ENCODE assay signal across 8 cellular contexts in the genomic region with DNA sequence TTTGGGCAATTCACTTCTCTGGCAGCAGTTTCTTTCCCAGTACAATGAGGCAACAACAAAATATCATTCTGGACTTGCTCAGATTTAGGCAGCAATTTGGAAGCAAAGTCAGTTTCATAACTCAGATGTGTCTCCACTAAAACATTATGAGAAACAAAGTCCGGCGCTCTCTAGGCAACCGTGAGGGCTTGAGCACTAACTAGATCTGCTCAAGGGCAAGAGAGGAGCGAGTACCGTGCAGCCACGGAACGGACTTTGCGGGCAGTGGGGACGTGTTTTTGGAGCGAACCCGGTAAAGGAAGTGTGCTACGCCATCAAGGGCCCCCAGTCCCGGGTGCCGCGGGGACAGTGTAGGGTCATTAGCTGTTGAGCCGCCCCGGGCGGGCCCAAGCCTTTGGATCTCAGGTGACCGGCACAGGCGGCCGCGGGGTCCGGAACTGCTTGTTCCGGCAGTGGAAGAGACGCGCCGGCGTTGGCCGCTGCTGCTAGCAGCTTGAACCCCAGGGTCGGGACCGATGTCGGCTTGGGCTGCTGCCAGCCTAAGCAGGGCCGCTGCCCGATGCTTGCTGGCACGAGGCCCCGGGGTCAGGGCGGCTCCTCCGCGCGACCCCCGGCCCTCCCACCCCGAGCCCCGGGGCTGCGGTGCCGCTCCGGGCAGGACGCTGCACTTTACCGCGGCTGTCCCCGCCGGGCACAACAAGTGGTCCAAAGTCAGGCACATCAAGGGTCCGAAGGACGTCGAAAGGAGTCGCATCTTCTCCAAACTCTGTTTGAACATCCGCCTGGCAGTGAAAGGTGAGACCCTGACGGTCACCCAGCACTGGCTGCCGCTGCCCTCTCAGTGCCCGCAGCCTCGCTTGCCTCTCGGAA. TPM values are rescaled to one million over a fixed set of nuclear protein-coding genes. Genes with fewer than 3 reads are reported as not detected.
DNase-seq lines count a peak whose midpoint lies in the region; ATAC-seq, FAIRE-seq and TF ChIP-seq lines count a peak whose summit lies in the region.

A gene (plus strand): TSS at position 327 of the 870 bp plus-strand sequence. CDS start 189 bp downstream, at position 516.

- H3K27ac ChIP-seq in CD8-positive, alpha-beta memory T cell (ENCODE audit: low read depth, low read length): peak within 1 kb of the TSS; percentile 75
- no peak within 1 kb of the TSS for H3K27ac ChIP-seq in H1 (ENCODE audit: low read depth, low read length)

- peak; percentile 48 to 76 (median 57) for DNase-seq in CD8-positive, alpha-beta memory T cell
- DNase-seq in HT1080 (ENCODE audit: low read depth): peak; percentile 72
- DNase-seq in NOMO-1 treated with DMSO at 0.1 percent for 48 hours (lab: John Stamatoyannopoulos, UW; ENCODE audit: unreplicated experiment): peak; percentile 66
- DNase-seq in H1 (ENCODE audit: low read depth in 1 of 2, low spot score in 2 of 2): peak; percentile 56 to 95
- DNase-seq in memory B cell (ENCODE audit: low spot score in 2 of 2): peak; percentile 76 to 84
- DNase-seq in stimulated activated CD4-positive, alpha-beta T cell treated with anti-CD3 and anti-CD28 coated beads, TNF-alpha, amount 100 ng/mL, for 48 hours (ENCODE audit: low read depth in 3 of 3): peak; percentile 63 to 70 (median 66)

- H3K27me3 ChIP-seq in CD8-positive, alpha-beta memory T cell (ENCODE audit: insufficient read depth, low read length, poor library complexity, severe bottlenecking): no peaks in the 10 kb centered on the region
- H3K27me3 ChIP-seq in H1 (replicated peaks in 1 of 4; ENCODE audit: control insufficient read depth in 3 of 4, extremely low read depth in 1 of 4, insufficient read depth in 3 of 4, low read length in 3 of 4): no peaks in the 10 kb centered on the region

- H3K4me3 ChIP-seq in CD8-positive, alpha-beta memory T cell (ENCODE audit: low read length): peak within 1 kb of the TSS; percentile 77
- H3K4me3 ChIP-seq in H1 (ENCODE audit: extremely low read depth in 1 of 4, insufficient read depth in 2 of 4, low read depth in 3 of 4, low read length in 4 of 4): peak within 1 kb of the TSS; percentile 74 to 85 (median 78)

- H3K4ac ChIP-seq in H1 (replicated peaks; ENCODE audit: insufficient read length, low read depth, low read length): no peak within 1 kb of the TSS

- TF ChIP-seq EP300 in H1 (IDR thresholded peaks at IDR 0.05; ENCODE audit: borderline replicate concordance in 1 of 2, low read depth in 2 of 2, low read length in 2 of 2): peak in 1 of 2 experiments; percentile 54; a peak in 1 of 3 replicates

- H4K91ac ChIP-seq in H1 (replicated peaks; ENCODE audit: insufficient read length, low read length): no peak within 1 kb of the TSS

- 4% methylated on average over 45 of the region's 61 CpGs; no CpG with 5 or more reads in 1 of the 2 experiments for WGBS in H1 (ENCODE audit: extremely low coverage in 1 of 2, insufficient coverage in 1 of 2, insufficient read length in 1 of 2, insufficient replicate concordance in 2 of 2, low coverage in 1 of 2, low lambda C conversion rate in 2 of 2, missing lambda C conversion rate in 1 of 2), 2 experiments

- peaks cover 5% of the 10 kb centered on the region for H3K23me2 ChIP-seq in H1 (ENCODE audit: low read depth, low read length)

- no peak within 1 kb of the TSS for H3K18ac ChIP-seq in H1 (ENCODE audit: extremely low read depth, low read length)

- peaks cover 10% of the 10 kb centered on the region for H3K36me3 ChIP-seq in CD8-positive, alpha-beta memory T cell (ENCODE audit: insufficient read depth, low read length)
- peaks cover 4 to 16% (median 9%) of the 10 kb centered on the region in 4 experiments; a peak in 7 of 8 replicates for H3K36me3 ChIP-seq in H1 (ENCODE audit: control insufficient read depth in 2 of 4, insufficient read depth in 4 of 4, low read length in 3 of 4)

- CTCF ChIA-PET in CD8-positive, alpha-beta memory T cell (lab: Charles Lee): interaction anchor here (0.9 to 2.4 kb wide), 4 partner anchors 11 to 123 kb away, joined by 4 to 15 read pairs (median 4); no protein-coding TSS in a partner anchor
- CTCF ChIA-PET in activated CD8-positive, alpha-beta memory T cell treated with anti-CD3 and anti-CD28 coated beads for 36 hours (lab: Charles Lee): interaction anchor here (0.5 to 2.7 kb wide), 5 partner anchors 10 to 412 kb away, joined by 3 to 8 read pairs (median 4); no protein-coding TSS in a partner anchor
- CTCF ChIA-PET in H1 (lab: Charles Lee; ENCODE audit: partially characterized antibody): interaction anchor here (0.9 to 5.0 kb wide), 8 partner anchors 11 to 177 kb away, joined by 3 to 42 read pairs (median 4); no protein-coding TSS in a partner anchor

- ATAC-seq in GM19468 (IDR thresholded peaks at IDR 0.05; ENCODE audit: extremely low read depth, unreplicated experiment): peak; percentile 49
- peak; percentile 97 for ATAC-seq in memory B cell (ENCODE audit: low read depth)

- no peak within 1 kb of the TSS for H2BK12ac ChIP-seq in H1 (ENCODE audit: low read depth, low read length)

- no peak within 1 kb of the TSS for H3K14ac ChIP-seq in H1 (ENCODE audit: insufficient read length)

- peaks cover 39 to 54% (median 50%) of the 10 kb centered on the region in 3 donors for H3K4me1 Mint-ChIP-seq in CD8-positive, alpha-beta memory T cell
- peaks cover 5% of the 10 kb centered on the region for H3K4me1 Mint-ChIP-seq in memory B cell

- no peak within 1 kb of the TSS for H2BK15ac ChIP-seq in H1 (ENCODE audit: low read length)

- no peak within 1 kb of the TSS for H2AK5ac ChIP-seq in H1 (ENCODE audit: low read depth, low read length)

- no peak for FAIRE-seq in H1 (lab: Jason Lieb, UNC)

- peak within 1 kb of the TSS; percentile 57 for H3K56ac ChIP-seq in H1 (replicated peaks; ENCODE audit: insufficient read length, low read depth, low read length)

- H3K36me3 Mint-ChIP-seq in CD8-positive, alpha-beta memory T cell: peaks cover 0 to 27% (median 10%) of the 10 kb centered on the region in 3 donors
- H3K36me3 Mint-ChIP-seq in memory B cell: peaks cover 11% of the 10 kb centered on the region

- no peaks in the 10 kb centered on the region; the same call in 1 of the 2 replicates for H3K79me1 ChIP-seq in H1 (ENCODE audit: low read depth, low read length)

- H4K8ac ChIP-seq in H1 (ENCODE audit: extremely low read depth, insufficient read depth, low read length): peak within 1 kb of the TSS; percentile 93

- H3K9me3 Mint-ChIP-seq in CD8-positive, alpha-beta memory T cell: no peaks in the 10 kb centered on the region
- H3K9me3 Mint-ChIP-seq in memory B cell: no peaks in the 10 kb centered on the region

- H3K4me2 ChIP-seq in H1 (ENCODE audit: insufficient read depth in 1 of 2, low read depth in 2 of 2, low read length in 2 of 2): peak within 1 kb of the TSS; percentile 77 to 96

- TF ChIP-seq CTCF in H1 (IDR thresholded peaks at IDR 0.05; ENCODE audit: control extremely low read depth in 1 of 3, insufficient read depth in 1 of 3, low read depth in 1 of 3, low read length in 3 of 3): no peak

- no peaks in the 10 kb centered on the region for H4K20me1 ChIP-seq in H1 (replicated peaks in 1 of 2; ENCODE audit: control insufficient read depth in 1 of 2, insufficient read depth in 2 of 2, low read length in 2 of 2)

- H3K9me3 ChIP-seq in CD8-positive, alpha-beta memory T cell (ENCODE audit: low read length): no peaks in the 10 kb centered on the region
- H3K9me3 ChIP-seq in H1 (ENCODE audit: insufficient read depth in 2 of 2, low read depth in 1 of 2, low read length in 1 of 2): no peaks in the 10 kb centered on the region

- peak within 1 kb of the TSS; percentile 8; the same call in 1 of the 2 replicates for H2BK5ac ChIP-seq in H1 (ENCODE audit: low read depth, low read length)

- H2BK20ac ChIP-seq in H1 (ENCODE audit: low read length): no peak within 1 kb of the TSS

- H2AFZ ChIP-seq in H1 (ENCODE audit: low read length): peak within 1 kb of the TSS; percentile 94

- H3K23ac ChIP-seq in H1 (ENCODE audit: insufficient read length): no peak within 1 kb of the TSS

- H4K5ac ChIP-seq in H1 (ENCODE audit: insufficient read length, low read depth, low read length): peak within 1 kb of the TSS; percentile 57

- peak; percentile 78 to 87 for TF ChIP-seq POLR2A in H1 (IDR thresholded peaks at IDR 0.05; ENCODE audit: control extremely low read depth in 1 of 2, low read depth in 2 of 2, low read length in 2 of 2)

- H3K79me2 ChIP-seq in H1 (ENCODE audit: control insufficient read depth in 1 of 2, insufficient read depth in 2 of 2, low read length in 2 of 2): no peaks in the 10 kb centered on the region

- peaks cover 45% of the 10 kb centered on the region for H3K4me1 ChIP-seq in CD8-positive, alpha-beta memory T cell (ENCODE audit: insufficient read depth, low read length)
- peaks cover 0 to 3% (median 3%) of the 10 kb centered on the region in 4 experiments; a peak in 4 of 7 replicates for H3K4me1 ChIP-seq in H1 (replicated peaks in 1 of 4; ENCODE audit: control insufficient read depth in 3 of 4, insufficient read depth in 4 of 4, low read length in 3 of 4)

- H3K9ac ChIP-seq in H1 (replicated peaks in 1 of 4; ENCODE audit: extremely low read depth in 1 of 4, low read depth in 3 of 4, low read length in 3 of 4): peak within 1 kb of the TSS; percentile 81 to 93 (median 83)

- no peak within 1 kb of the TSS for H2BK120ac ChIP-seq in H1 (replicated peaks; ENCODE audit: low read depth, low read length)

- TF ChIP-seq RAD21 in H1 (IDR thresholded peaks at IDR 0.05 in 1 of 2, conservative IDR thresholded peaks at IDR 0.05 in 1 of 2; ENCODE audit: low read depth in 2 of 2, low read length in 2 of 2): peak; percentile 11 to 19; a peak in 1 of 4 replicates

- peak within 1 kb of the TSS; percentile 92 to 94 (median 93) for H3K4me3 Mint-ChIP-seq in CD8-positive, alpha-beta memory T cell
- H3K4me3 Mint-ChIP-seq in memory B cell: peak within 1 kb of the TSS; percentile 88

- peak within 1 kb of the TSS; percentile 77 to 97 (median 96) for H3K27ac Mint-ChIP-seq in CD8-positive, alpha-beta memory T cell
- peak within 1 kb of the TSS; percentile 93 for H3K27ac Mint-ChIP-seq in memory B cell

- H3K27me3 Mint-ChIP-seq in CD8-positive, alpha-beta memory T cell: no peaks in the 10 kb centered on the region
- no peaks in the 10 kb centered on the region for H3K27me3 Mint-ChIP-seq in memory B cell

- POLR2A ChIA-PET in CD8-positive, alpha-beta memory T cell (lab: Charles Lee): interaction anchor here (0.9 kb wide), 2 partner anchors 10 to 50 kb away, joined by 3 to 4 read pairs; no protein-coding TSS in a partner anchor
- POLR2A ChIA-PET in activated CD8-positive, alpha-beta memory T cell treated with anti-CD3 and anti-CD28 coated beads for 36 hours (lab: Charles Lee): interaction anchor here (2.0 kb wide), 1 partner anchor 8 kb away, joined by 6 read pairs; no protein-coding TSS in a partner anchor
- POLR2A ChIA-PET in H1 (lab: Charles Lee; ENCODE audit: partially characterized antibody): interaction anchor here (0.7 to 2.8 kb wide), 11 partner anchors 11 to 154 kb away, joined by 3 to 18 read pairs (median 3); a partner anchor contains a TSS

RNA-seq across cellular contexts. Expression of the gene that starts here (rescaled TPM):
- 10 to 100 TPM; 35.9 to 40.0 TPM for total RNA-seq in CD8-positive, alpha-beta memory T cell
- polyA plus RNA-seq in CD8-positive, alpha-beta memory T cell: 18.3 TPM
- 32.6 and 35.0 TPM in 2 replicates for total RNA-seq in HT1080 (2014; rRNA removed; shearing (Covaris generic))
- 25.3 and 31.2 TPM in 2 replicates for polyA plus RNA-seq in HT1080 (2015; cell fraction: cytosol; rRNA removed)
- 17.5 and 19.9 TPM in 2 replicates for polyA plus RNA-seq in HT1080 (2015; cell fraction: nucleus; rRNA removed)
- 10 to 100 TPM; 35.5 to 37.4 TPM for total RNA-seq in activated CD8-positive, alpha-beta memory T cell treated with anti-CD3 and anti-CD28 coated beads for 36 hours
- 23.6 and 24.0 TPM in 2 replicates for total RNA-seq in H1 (2021; fragmentation: NEBNext Ultra II Directional; extraction: Animal tissue kit (Norgen Biotek cat#: 25700))
- 19.1 and 19.8 TPM in 2 replicates for polyA plus RNA-seq in H1 (2011; rRNA removed)
- polyA plus RNA-seq in H1 (2011; cell fraction: cytosol; rRNA removed): 25.5 TPM
- polyA plus RNA-seq in H1 (2011; cell fraction: nucleus; rRNA removed): 19.6 TPM
- polyA plus RNA-seq in H1 (2012, experiment 1 of 2): 18.3 to 26.4 TPM (median 25.0 TPM) in 4 replicates
- 31.7 TPM for polyA plus RNA-seq in H1 (2012, experiment 2 of 2)
- 15.2 TPM for polyA plus RNA-seq in H1 (2013, experiment 1 of 2)
- polyA plus RNA-seq in H1 (2013, experiment 2 of 2): 14.6 TPM
- 14.9 and 15.3 TPM in 2 replicates for polyA minus RNA-seq in H1 (2011; rRNA and poly(A)+ RNA removed)
- 9.7 TPM for polyA minus RNA-seq in H1 (2011; cell fraction: cytosol; rRNA and poly(A)+ RNA removed)
- polyA minus RNA-seq in H1 (2011; cell fraction: nucleus; rRNA and poly(A)+ RNA removed): 9.1 TPM
